25 cellular contexts compared by ENCODE assay signal in genomic region chr6:136424450-136424849, GRCh38.
"Had no signal": no experiment of that assay in that cellular context is flagged by ENCODE, and none has a peak within 500 bp of the region (broad histone marks: within the 10 kb centered on the region; RNA-seq: fewer than 3 reads in every experiment).

No MANE protein-coding gene starts in this region.

- H3K9me3 Mint-ChIP-seq: central memory CD8-positive, alpha-beta T cell; effector memory CD8-positive, alpha-beta T cell; naive thymus-derived CD8-positive, alpha-beta T cell; nephron progenitor cell; stimulated activated naive CD8-positive, alpha-beta T cell treated with anti-CD3 and anti-CD28 coated beads, Interleukin-15, amount 100 ng/mL, for 72 hours had no signal

- ATAC-seq: effector memory CD8-positive, alpha-beta T cell; left cardiac atrium; left lung; naive thymus-derived CD8-positive, alpha-beta T cell; sciatic nerve; stimulated activated naive CD8-positive, alpha-beta T cell treated with anti-CD3 and anti-CD28 coated beads, Interleukin-15, amount 100 ng/mL, for 72 hours had no signal

- H3K4me3 Mint-ChIP-seq: central memory CD8-positive, alpha-beta T cell; effector memory CD8-positive, alpha-beta T cell; naive thymus-derived CD8-positive, alpha-beta T cell; nephron progenitor cell; stimulated activated naive CD8-positive, alpha-beta T cell treated with anti-CD3 and anti-CD28 coated beads, Interleukin-15, amount 100 ng/mL, for 72 hours had no signal

- H3K4me3 ChIP-seq: coronary artery, left lung, prostate gland, right atrium auricular region, smooth muscle cell, testis, tibial artery, upper lobe of left lung had no signal

- FAIRE-seq: frontal cortex, kidney, urothelium cell line had no signal

- H3K4me1 ChIP-seq: left lung, prostate gland, right atrium auricular region, testis, tibial artery had no signal

- H3K9me3 ChIP-seq: left lung, prostate gland, right atrium auricular region, testis, tibial artery, upper lobe of left lung had no signal

- H3K4me2 ChIP-seq: smooth muscle cell had no signal

- DNase-seq: dermis blood vessel endothelial cell; effector memory CD8-positive, alpha-beta T cell; kidney; left cardiac atrium; left lung; mesendoderm; naive thymus-derived CD8-positive, alpha-beta T cell; nephron progenitor cell; stimulated activated CD4-positive, alpha-beta T cell treated with anti-CD3 and anti-CD28 coated beads, Interleukin-12 subunit alpha, Interleukin-12 subunit beta, amount 100 ng/mL, for 4 hours; stimulated activated CD4-positive, alpha-beta T cell treated with anti-CD3 and anti-CD28 coated beads, Interleukin-1b, Interleukin-23, amount 100 ng/mL, for 48 hours; stimulated activated CD4-positive, alpha-beta T cell treated with anti-CD3 and anti-CD28 coated beads, Interleukin-4, amount 100 ng/mL, for 1 hour; stimulated activated CD8-positive, alpha-beta memory T cell treated with anti-CD3 and anti-CD28 coated beads, Interleukin-4, amount 100 ng/mL, for 48 hours; stimulated activated naive CD4-positive, alpha-beta T cell; stimulated activated naive CD8-positive, alpha-beta T cell treated with anti-CD3 and anti-CD28 coated beads, Interleukin-15, amount 100 ng/mL, for 72 hours; testis; tibial artery; upper lobe of left lung had no signal

- H3K27ac Mint-ChIP-seq: effector memory CD8-positive, alpha-beta T cell; naive thymus-derived CD8-positive, alpha-beta T cell; nephron progenitor cell; stimulated activated naive CD8-positive, alpha-beta T cell treated with anti-CD3 and anti-CD28 coated beads, Interleukin-15, amount 100 ng/mL, for 72 hours had no signal

- H3K27ac ChIP-seq: coronary artery, left lung, prostate gland, right atrium auricular region, testis, tibial artery, upper lobe of left lung had no signal

- H3K27me3 ChIP-seq: left lung, right atrium auricular region, testis, tibial artery, upper lobe of left lung had no signal

- H3K36me3 Mint-ChIP-seq: naive thymus-derived CD8-positive, alpha-beta T cell had no signal

- H3K4me1 Mint-ChIP-seq: central memory CD8-positive, alpha-beta T cell; naive thymus-derived CD8-positive, alpha-beta T cell; stimulated activated naive CD8-positive, alpha-beta T cell treated with anti-CD3 and anti-CD28 coated beads, Interleukin-15, amount 100 ng/mL, for 72 hours had no signal
